ENCODE assay signal across 23 cellular contexts in genomic region chr7:11841657-11842056, GRCh38. TPM values are rescaled to one million over a fixed set of nuclear protein-coding genes. Genes with fewer than 3 reads are reported as not detected.
"Had no signal": no experiment of that assay in that cellular context is flagged by ENCODE, and none has a peak within 500 bp of the region (broad histone marks: within the 10 kb centered on the region; RNA-seq: fewer than 3 reads in every experiment).

No MANE protein-coding gene starts in this region.

- H3K4me3 ChIP-seq: K562 had no signal

- H3K9ac ChIP-seq: KMS-11, SK-N-SH had no signal

- DNase-seq: Kasumi-1, MM.1S, NCI-H1092 treated with DMSO at 0.1 percent for 48 hours, NCI-H1436, NCI-H187, NCI-H2029, NCI-H2081 treated with DMSO at 0.1 percent for 48 hours, NCI-H2171, NCI-H226, NCI-H510A, NCI-H524 treated with DMSO at 0.1 percent for 48 hours, NCI-H69, NCI-H774, SHP77, SK-N-SH, SW 1271 had no signal

- H3K4me2 ChIP-seq: KMS-11, SK-N-SH had no signal

- FAIRE-seq: HTR-8/SVneo, K562 had no signal

- H3K9me3 ChIP-seq: SK-N-SH had no signal

- H3K9me2 ChIP-seq: SK-N-SH had no signal

- ATAC-seq: K562, Panc1 had no signal

- H3K27ac ChIP-seq: HL-60, KMS-11, RWPE1 had no signal

RNA-seq across cellular contexts. Expression of gene THSD7A, which starts 9.7 kb away (rescaled TPM):
- polyA plus RNA-seq: IgD-negative memory B cell had no signal
